ENCODE assay signal across 1 cellular context in genomic region chr17:58172369-58173071, GRCh38.
TF ChIP-seq lines count a peak whose summit lies in the region.

No MANE protein-coding gene starts in this region.

TF ChIP-seq in A549, 52 proteins besides CTCF, POLR2A, EP300 and RAD21 (continued from another document):
- TF ChIP-seq CBX2 (IDR thresholded peaks at IDR 0.05; ENCODE audit: borderline replicate concordance, low read depth): no peak
- no peak for TF ChIP-seq NPAS2 (CRISPR knock-in tag; IDR thresholded peaks at IDR 0.05; ENCODE audit: borderline replicate concordance)
